ENCODE assay signal across 8 cellular contexts in the genomic region with DNA sequence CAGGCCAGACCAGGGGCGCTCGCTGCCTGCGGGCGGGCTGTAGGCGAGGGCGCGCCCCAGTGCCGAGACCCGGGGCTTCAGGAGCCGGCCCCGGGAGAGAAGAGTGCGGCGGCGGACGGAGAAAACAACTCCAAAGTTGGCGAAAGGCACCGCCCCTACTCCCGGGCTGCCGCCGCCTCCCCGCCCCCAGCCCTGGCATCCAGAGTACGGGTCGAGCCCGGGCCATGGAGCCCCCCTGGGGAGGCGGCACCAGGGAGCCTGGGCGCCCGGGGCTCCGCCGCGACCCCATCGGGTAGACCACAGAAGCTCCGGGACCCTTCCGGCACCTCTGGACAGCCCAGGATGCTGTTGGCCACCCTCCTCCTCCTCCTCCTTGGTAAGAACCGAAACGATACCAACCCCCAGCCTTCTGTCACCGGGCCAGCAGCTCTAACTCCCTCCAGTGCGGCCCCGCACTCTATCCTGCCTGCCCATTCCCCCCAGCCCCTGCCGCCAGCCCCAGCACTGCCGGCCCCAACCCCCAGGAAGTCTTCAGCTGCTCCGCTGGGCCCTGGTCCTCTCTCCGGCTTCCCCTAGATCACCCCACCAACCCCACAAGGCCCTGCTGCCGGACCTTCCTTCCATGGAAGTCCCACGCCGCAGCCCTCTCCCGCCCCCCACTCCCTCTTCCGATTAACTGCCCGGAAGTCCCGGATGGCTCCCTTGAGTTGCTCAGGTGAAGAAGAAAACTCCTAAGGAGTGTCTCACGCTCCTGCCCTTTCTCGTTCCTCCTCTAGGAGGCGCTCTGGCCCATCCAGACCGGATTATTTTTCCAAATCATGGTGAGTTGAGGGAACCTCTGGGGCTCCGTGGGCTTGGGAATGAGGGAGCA. TPM values are rescaled to one million over a fixed set of nuclear protein-coding genes. Genes with fewer than 3 reads are reported as not detected.
A peak's percentile ranks its signal among the peaks of the same experiment; 100 is the strongest.
DNase-seq lines count a peak whose midpoint lies in the region; ATAC-seq lines count a peak whose summit lies in the region.

No MANE protein-coding gene starts in this region.

- H3K27ac ChIP-seq in layer of hippocampus (ENCODE audit: low read depth, low read length) = peak overlapping the region; percentile 95

- DNase-seq in SIG-M5 treated with dmso at 0.1 percent for 504 hours (lab: John Stamatoyannopoulos, UW; ENCODE audit: unreplicated experiment) = peak; percentile 65
- no peak for DNase-seq in SIG-M5 (lab: John Stamatoyannopoulos, UW)
- DNase-seq in NCI-H2107 treated with DMSO at 0.1 percent for 48 hours (lab: John Stamatoyannopoulos, UW; ENCODE audit: unreplicated experiment) = peak; percentile 72
- peak; percentile 34 to 48 (median 39) for DNase-seq in activated CD4-positive, CD25-positive, alpha-beta regulatory T cell (lab: John Stamatoyannopoulos, UW)
- peak; percentile 38 for DNase-seq in cerebellum (ENCODE audit: low spot score)
- peak; percentile 63 to 64 for DNase-seq in stimulated activated CD4-positive, alpha-beta T cell treated with anti-CD3 and anti-CD28 coated beads, Interleukin-1b, Interleukin-23, amount 100 ng/mL, for 4 hours (ENCODE audit: low read depth in 2 of 2)

- peak; percentile 15 for ATAC-seq in HG02938 (IDR thresholded peaks at IDR 0.05; ENCODE audit: unreplicated experiment)

- no peaks in the 10 kb centered on the region for H3K27me3 ChIP-seq in layer of hippocampus (ENCODE audit: control insufficient read depth, insufficient read depth, low read length)

RNA-seq across cellular contexts. Expression of a gene that starts 0.7 kb away (rescaled TPM):
- total RNA-seq in cerebellum = 7.8 TPM

RNA-seq across cellular contexts. Expression of a gene that starts 10.8 kb away (rescaled TPM):
- total RNA-seq in cerebellum = 4.0 TPM

RNA-seq across cellular contexts. Expression of a gene that starts 35.8 kb away (rescaled TPM):
- total RNA-seq in cerebellum = 17.6 TPM

RNA-seq across cellular contexts. Expression of a gene that starts 42.5 kb away (rescaled TPM):
- total RNA-seq in cerebellum = 25.8 TPM

RNA-seq across cellular contexts. Expression of a gene that starts 46.8 kb away (rescaled TPM):
- 91.1 TPM for total RNA-seq in cerebellum
